In genomic region chr9:130236436-130236985, GRCh38 we compare ENCODE assay signal across 12 cellular contexts. TPM values are rescaled to one million over a fixed set of nuclear protein-coding genes. Genes with fewer than 3 reads are reported as not detected.
DNase-seq lines count a peak whose midpoint lies in the region; ATAC-seq and TF ChIP-seq lines count a peak whose summit lies in the region.
"Had no signal": no experiment of that assay in that cellular context is flagged by ENCODE, and none has a peak within 500 bp of the region (broad histone marks: within the 10 kb centered on the region; RNA-seq: fewer than 3 reads in every experiment).

No MANE protein-coding gene starts in this region.

- peak overlapping the region in 1 of 2 donors; percentile 18 for H3K9ac ChIP-seq in stomach smooth muscle (ENCODE audit: low read length in 2 of 2)
- H3K9ac ChIP-seq: SK-N-SH had no signal

- H3K36me3 ChIP-seq in hepatocyte (replicated peaks; ENCODE audit: insufficient read depth, low read depth) = no peaks in the 10 kb centered on the region
- H3K36me3 ChIP-seq in stomach smooth muscle (ENCODE audit: control insufficient read depth in 2 of 2, insufficient read depth in 2 of 2, low read length in 2 of 2) = peaks cover 13 to 21% of the 10 kb centered on the region in 2 donors

- no peaks in the 10 kb centered on the region for H3K4me1 ChIP-seq in hepatocyte (ENCODE audit: insufficient read depth)
- H3K4me1 ChIP-seq in stomach smooth muscle (ENCODE audit: control insufficient read depth, insufficient read depth, low read length) = peaks cover 26% of the 10 kb centered on the region

- H3K27ac ChIP-seq in RWPE1 (peak overlapping the region; percentile 70), hepatocyte (no peak overlapping the region), stomach smooth muscle (ENCODE audit: low read length) (peak overlapping the region; percentile 71)
- H3K27ac ChIP-seq: VCaP had no signal

- no peak overlapping the region for H2AFZ ChIP-seq in hepatocyte

- peak overlapping the region; percentile 49 for H3K4me2 ChIP-seq in hepatocyte
- H3K4me2 ChIP-seq: SK-N-SH had no signal

- no peaks in the 10 kb centered on the region for H3K79me2 ChIP-seq in hepatocyte

- DNase-seq in GM12865 (ENCODE audit: low read depth) (no peak), RWPE1 (ENCODE audit: low spot score) (no peak), hepatocyte (ENCODE audit: low spot score) (no peak), G401 (ENCODE audit: low spot score) (no peak), medulla oblongata (ENCODE audit: extremely low spot score) (no peak), COLO829 (ENCODE audit: low spot score) (no peak)
- DNase-seq: GF-D8 had no signal

- H3K27me3 ChIP-seq in hepatocyte = no peaks in the 10 kb centered on the region
- no peaks in the 10 kb centered on the region for H3K27me3 ChIP-seq in stomach smooth muscle (ENCODE audit: control insufficient read depth in 1 of 2, insufficient read depth in 2 of 2, low read length in 2 of 2)

- no peaks in the 10 kb centered on the region for H3K9me2 ChIP-seq in hepatocyte (replicated peaks; ENCODE audit: insufficient read depth)
- H3K9me2 ChIP-seq: SK-N-SH had no signal

- WGBS in hepatocyte (ENCODE audit: low lambda C conversion rate, missing lambda C conversion rate) = 78% methylated on average over 10 of the region's 10 CpGs

- H3K4me3 ChIP-seq in GM12865 (ENCODE audit: low read depth, low read length) (no peak overlapping the region), hepatocyte (no peak overlapping the region), stomach smooth muscle (ENCODE audit: low read length in 2 of 2) (peak overlapping the region in 1 of 2 donors; percentile 58)

- ATAC-seq in GM19023 (IDR thresholded peaks at IDR 0.05; ENCODE audit: unreplicated experiment) = no peak

- no peaks in the 10 kb centered on the region for H3K9me3 ChIP-seq in hepatocyte (ENCODE audit: low read depth)
- H3K9me3 ChIP-seq in stomach smooth muscle (ENCODE audit: control insufficient read depth in 2 of 2, low read length in 2 of 2) = no peaks in the 10 kb centered on the region
- H3K9me3 ChIP-seq: SK-N-SH had no signal

- CTCF ChIA-PET in RWPE1 (lab: Yijun Ruan, JAX) = interaction anchor here (0.6 to 1.9 kb wide), 33 partner anchors 10 to 941 kb away, joined by 3 to 30 read pairs (median 4); partner anchors contain the start of gene HMCN2

- peak; percentile 0 for TF ChIP-seq CTCF in GM12865 (IDR thresholded peaks at IDR 0.05; ENCODE audit: insufficient read depth, low read depth, low read length, missing control alignments)
- peak; percentile 2; the same call in 1 of the 2 replicates for TF ChIP-seq CTCF in RWPE1 (conservative IDR thresholded peaks at IDR 0.05; ENCODE audit: low read depth)
- no peak for TF ChIP-seq CTCF in hepatocyte (IDR thresholded peaks at IDR 0.05; ENCODE audit: poor library complexity)

- no peaks in the 10 kb centered on the region for H4K20me1 ChIP-seq in hepatocyte (ENCODE audit: insufficient read depth, poor library complexity, severe bottlenecking)

- in situ Hi-C loops in G401 (cut with HindIII; ENCODE audit: low sequenced_read_pairs) = no loop called here

- POLR2A ChIA-PET in RWPE1 (lab: Yijun Ruan, JAX; ENCODE audit: low non-redundant PET) = no interaction called here

RNA-seq across cellular contexts. Expression of gene HMCN2, which starts 29.0 kb away (rescaled TPM):
- 0.20 and 0.50 TPM in 2 replicates for total RNA-seq in hepatocyte
- polyA plus RNA-seq in hepatocyte = 0.54 and 2.7 TPM in 2 replicates
- 0.07 TPM in 1 of 2 replicates, not detected in the other for total RNA-seq in G401 (2014; rRNA removed; shearing (Covaris generic))
- total RNA-seq: fibroblast of villous mesenchyme had no signal
